ENCODE assay signal across 25 cellular contexts in the genomic region with DNA sequence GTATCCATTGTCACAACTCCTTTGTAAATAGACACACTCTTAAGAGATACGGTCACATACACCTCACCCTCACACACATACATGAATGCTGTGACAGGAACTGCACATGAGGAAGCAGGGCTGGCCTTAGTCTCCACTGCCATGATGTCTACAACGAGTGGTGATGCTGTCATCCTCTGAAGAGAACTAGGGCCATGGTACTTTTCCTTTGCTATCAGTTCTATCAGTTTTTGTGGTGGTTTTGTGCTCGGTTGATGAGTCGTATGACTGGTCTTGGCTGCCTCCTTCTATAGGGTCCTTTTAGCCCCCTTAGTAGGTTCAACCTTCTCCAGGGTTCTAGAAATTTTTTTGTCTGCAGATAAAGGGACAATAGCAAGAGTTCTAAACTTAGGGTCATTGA.
"Had no signal": no experiment of that assay in that cellular context is flagged by ENCODE, and none has a peak within 500 bp of the region (broad histone marks: within the 10 kb centered on the region; RNA-seq: fewer than 3 reads in every experiment).

No MANE protein-coding gene starts in this region.

- H3K4me3 Mint-ChIP-seq: dendritic cell treated with granulocyte-macrophage colony-stimulating factor and Interleukin-4, amounts not matched to agents 40 ng/mL and 50 ng/mL, for 4 days; effector memory CD8-positive, alpha-beta T cell; endodermal cell; mesothelial cell of epicardium had no signal

- H3K9me3 ChIP-seq: colonic mucosa, esophagus squamous epithelium, gastrocnemius medialis, heart right ventricle, left lung, lower lobe of right lung, mucosa of descending colon had no signal

- H3K27me3 ChIP-seq: colonic mucosa, esophagus squamous epithelium had no signal

- H3K27ac ChIP-seq: colonic mucosa, epithelial cell of prostate, esophagus squamous epithelium, gastrocnemius medialis, heart right ventricle, left lung, lower lobe of right lung had no signal

- H3K4me1 ChIP-seq: colonic mucosa, esophagus squamous epithelium, gastrocnemius medialis, heart right ventricle, left lung, lower lobe of right lung had no signal

- FAIRE-seq: endometrium, islet of Langerhans, keratinocyte had no signal

- H3K4me3 ChIP-seq: colonic mucosa, esophagus squamous epithelium, gastrocnemius medialis, heart right ventricle, left lung, lower lobe of right lung, mucosa of descending colon had no signal

- H3K36me3 Mint-ChIP-seq: mesothelial cell of epicardium had no signal

- H3K9me3 Mint-ChIP-seq: dendritic cell treated with granulocyte-macrophage colony-stimulating factor and Interleukin-4, amounts not matched to agents 40 ng/mL and 50 ng/mL, for 4 days; effector memory CD8-positive, alpha-beta T cell; mesothelial cell of epicardium had no signal

- DNase-seq: colonic mucosa; cortex of kidney; effector CD8-positive, alpha-beta T cell; effector memory CD8-positive, alpha-beta T cell; endodermal cell; esophagus squamous epithelium; foreskin fibroblast; gastrocnemius medialis; glutamatergic neuron; head of caudate nucleus; heart right ventricle; hippocampal formation; left cardiac atrium; left lung; left ventricle myocardium superior; lower lobe of right lung; mesenchymal stem cell; mucosa of descending colon had no signal

- H3K27ac Mint-ChIP-seq: dendritic cell treated with granulocyte-macrophage colony-stimulating factor and Interleukin-4, amounts not matched to agents 40 ng/mL and 50 ng/mL, for 4 days; effector memory CD8-positive, alpha-beta T cell; endodermal cell; mesothelial cell of epicardium had no signal

- H3K36me3 ChIP-seq: colonic mucosa, esophagus squamous epithelium, gastrocnemius medialis, heart right ventricle, left lung, lower lobe of right lung had no signal

- ATAC-seq: effector memory CD8-positive, alpha-beta T cell; esophagus mucosa; gastrocnemius medialis; heart right ventricle; left cardiac atrium; left lung; left ventricle myocardium superior; lower lobe of right lung; mucosa of descending colon had no signal
